ENCODE assay signal across 1 cellular context in genomic region chr10:114031113-114031512, GRCh38.
TF ChIP-seq lines count a peak whose summit lies in the region.

No MANE protein-coding gene starts in this region.

TF ChIP-seq in K562, 482 proteins besides CTCF, POLR2A, EP300 and RAD21:
- TF ChIP-seq PKNOX1 (IDR thresholded peaks at IDR 0.05) (peak; percentile 82), MEIS2 (IDR thresholded peaks at IDR 0.05; ENCODE audit: partially characterized antibody) (peak; percentile 24), PBX2 (CRISPR knock-in tag; IDR thresholded peaks at IDR 0.05; ENCODE audit: low read depth) (no peak), PBX2 (tag; conservative IDR thresholded peaks at IDR 0.05; ENCODE audit: low read depth) (peak; percentile 63), MAX (CRISPR knock-in tag; IDR thresholded peaks at IDR 0.05) (no peak), ETS1 (conservative IDR thresholded peaks at IDR 0.05; ENCODE audit: control insufficient read depth, low read depth, low read length) (no peak), NFE2 (IDR thresholded peaks at IDR 0.05; ENCODE audit: low read depth) (peak; percentile 31; the same call in 1 of the 2 replicates)
